ENCODE assay signal across 17 cellular contexts in genomic region chr5:72292411-72292810, GRCh38.
"Had no signal": no experiment of that assay in that cellular context is flagged by ENCODE, and none has a peak within 500 bp of the region (broad histone marks: within the 10 kb centered on the region; RNA-seq: fewer than 3 reads in every experiment).

No MANE protein-coding gene starts in this region.

- H3K27me3 Mint-ChIP-seq: activated B cell treated with CpG ODN at 0.5 μM for 24 hours; activated CD4-positive, alpha-beta T cell treated with anti-CD3 and anti-CD28 coated beads, Interleukin-2, amount 10 ng/mL, durations not matched to agents 24 days and 14 days; activated naive CD8-positive, alpha-beta T cell; memory B cell had no signal

- H3K9me3 ChIP-seq: left lung, thyroid gland, uterus had no signal

- H3K27ac Mint-ChIP-seq: activated CD4-positive, alpha-beta T cell treated with anti-CD3 and anti-CD28 coated beads, Interleukin-2, amount 10 ng/mL, durations not matched to agents 24 days and 14 days; activated CD8-positive, alpha-beta T cell treated with anti-CD3 and anti-CD28 coated beads, Interleukin-2, amount 10 ng/mL, durations not matched to agents 7 days and 5 days; activated naive CD8-positive, alpha-beta T cell; memory B cell had no signal

- H3K9me3 Mint-ChIP-seq: activated B cell treated with CpG ODN at 0.5 μM for 24 hours; activated CD4-positive, alpha-beta T cell treated with anti-CD3 and anti-CD28 coated beads, Interleukin-2, amount 10 ng/mL, durations not matched to agents 24 days and 14 days; memory B cell; natural killer cell had no signal

- H3K4me3 ChIP-seq: left lung, thyroid gland, uterus had no signal

- H3K4me1 ChIP-seq: thyroid gland, uterus had no signal

- H3K27me3 ChIP-seq: left lung, thyroid gland, uterus had no signal

- ATAC-seq: activated CD8-positive, alpha-beta T cell treated with anti-CD3 and anti-CD28 coated beads, Interleukin-2, amount 10 ng/mL, durations not matched to agents 7 days and 5 days; esophagus mucosa; left lung; natural killer cell had no signal

- DNase-seq: activated B cell treated with CpG ODN at 0.5 μM for 24 hours; activated CD4-positive, alpha-beta T cell treated with anti-CD3 and anti-CD28 coated beads, Interleukin-2, amount 10 ng/mL, durations not matched to agents 24 days and 14 days; activated CD8-positive, alpha-beta memory T cell treated with anti-CD3 and anti-CD28 coated beads, Interleukin-2, amount 50 U/mL, for 4 hours; activated CD8-positive, alpha-beta T cell treated with anti-CD3 and anti-CD28 coated beads, Interleukin-2, amount 10 ng/mL, durations not matched to agents 7 days and 5 days; activated gamma-delta T cell; activated T-cell treated with anti-CD3 and anti-CD28 coated beads, Interleukin-2, amount 50 U/mL, for 48 hours; amniotic stem cell; islet precursor cell; left lung; natural killer cell; stimulated activated CD4-positive, alpha-beta T cell treated with anti-CD3 and anti-CD28 coated beads, Interleukin-12 subunit alpha, Interleukin-12 subunit beta, amount 100 ng/mL, for 4 hours; stimulated activated CD4-positive, alpha-beta T cell treated with anti-CD3 and anti-CD28 coated beads, Interleukin-2, amount 100 ng/mL, for 24 hours; thyroid gland; uterus had no signal

- H3K4me3 Mint-ChIP-seq: activated CD4-positive, alpha-beta T cell treated with anti-CD3 and anti-CD28 coated beads, Interleukin-2, amount 10 ng/mL, durations not matched to agents 24 days and 14 days; activated CD8-positive, alpha-beta T cell treated with anti-CD3 and anti-CD28 coated beads, Interleukin-2, amount 10 ng/mL, durations not matched to agents 7 days and 5 days; activated naive CD8-positive, alpha-beta T cell; memory B cell; natural killer cell had no signal

- H3K36me3 ChIP-seq: thyroid gland, uterus had no signal

- H3K27ac ChIP-seq: left lung, thyroid gland, uterus had no signal
